In the genomic region with DNA sequence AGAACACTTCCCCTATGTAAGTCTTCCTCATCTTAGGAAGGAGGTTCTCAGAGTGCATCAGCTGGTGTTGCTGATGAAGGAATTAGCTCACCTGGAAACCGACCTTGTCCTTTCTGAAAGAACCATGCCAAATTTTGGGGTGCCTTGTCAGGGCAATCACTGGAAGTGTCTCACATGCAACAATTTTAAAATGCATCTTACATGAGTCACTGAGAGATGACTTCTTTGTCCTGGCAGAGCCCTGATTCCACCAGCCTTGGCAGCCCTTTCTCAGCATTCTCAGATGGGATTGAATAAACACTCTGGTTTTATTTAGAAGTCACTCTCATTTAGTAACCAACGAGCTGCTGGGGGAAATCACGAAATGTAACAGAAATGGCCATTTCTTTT, we compare ENCODE assay signal across 10 cellular contexts. TPM values are rescaled to one million over a fixed set of nuclear protein-coding genes. Genes with fewer than 3 reads are reported as not detected.
DNase-seq lines count a peak whose midpoint lies in the region; ATAC-seq and TF ChIP-seq lines count a peak whose summit lies in the region.
"Had no signal": no experiment of that assay in that cellular context is flagged by ENCODE, and none has a peak within 500 bp of the region (broad histone marks: within the 10 kb centered on the region; RNA-seq: fewer than 3 reads in every experiment).

No MANE protein-coding gene starts in this region.

- TF ChIP-seq CTCF in upper lobe of right lung (IDR thresholded peaks at IDR 0.05) = no peak

- H3K27me3 ChIP-seq in upper lobe of right lung = no peaks in the 10 kb centered on the region

- H3K4me3 ChIP-seq in upper lobe of right lung = no peak overlapping the region

- H3K4me1 ChIP-seq in upper lobe of right lung = peaks cover 19% of the 10 kb centered on the region

- ATAC-seq in upper lobe of right lung = no peak
- ATAC-seq in HG03045 (IDR thresholded peaks at IDR 0.05; ENCODE audit: unreplicated experiment) = no peak
- no peak for ATAC-seq in HG03139 (IDR thresholded peaks at IDR 0.05; ENCODE audit: unreplicated experiment)

- peak overlapping the region; percentile 33 for H3K27ac ChIP-seq in upper lobe of right lung

- intact Hi-C loops in upper lobe of right lung (cut with DNase I) = no loop called here

- no peaks in the 10 kb centered on the region for H3K36me3 ChIP-seq in upper lobe of right lung

- peak; percentile 84 for DNase-seq in HT1080 (ENCODE audit: low read depth)
- peak; percentile 55 for DNase-seq in amniotic stem cell (lab: John Stamatoyannopoulos, UW)
- DNase-seq in iris pigment epithelial cell (ENCODE audit: low read depth) = peak; percentile 68
- DNase-seq in upper lobe of right lung = no peak
- DNase-seq in T-helper 2 cell = no peak
- DNase-seq: activated CD8-positive, alpha-beta memory T cell treated with anti-CD3 and anti-CD28 coated beads, Interleukin-2, amount 50 U/mL, for 48 hours; islet precursor cell; NCI-H146 had no signal

- H3K9me3 ChIP-seq in upper lobe of right lung = peaks cover 1% of the 10 kb centered on the region

RNA-seq across cellular contexts. Expression of gene ATP8B1, which starts 3.8 kb away (rescaled TPM):
- total RNA-seq in HT1080 (2014; rRNA removed; shearing (Covaris generic)) = 15.7 and 16.6 TPM in 2 replicates
- 20.7 and 25.9 TPM in 2 replicates for polyA plus RNA-seq in HT1080 (2015; cell fraction: cytosol; rRNA removed)
- polyA plus RNA-seq in HT1080 (2015; cell fraction: nucleus; rRNA removed) = 35.7 and 38.5 TPM in 2 replicates
- 30.7 TPM for total RNA-seq in upper lobe of right lung

Comparison
In these comparisons a context has a peak if more than half of its experiments do, and no peak if none do; other contexts are left out.
1. DNase-seq: peak in HT1080 (single experiment), amniotic stem cell (single experiment) and iris pigment epithelial cell (single experiment); none in upper lobe of right lung (single experiment) and T-helper 2 cell (0 of 5).